In genomic region chr6:32177788-32178546, GRCh38 we compare ENCODE assay signal across 1 cellular context.
A peak's percentile ranks its signal among the peaks of the same experiment; 100 is the strongest.
TF ChIP-seq lines count a peak whose summit lies in the region.

Gene RNF5 (plus strand): TSS chr6:32178405. CDS start chr6:32178512, 107 bp downstream.

TF ChIP-seq in HepG2, 621 proteins besides CTCF, POLR2A, EP300 and RAD21 (continued from another document and continues in another):
- TF ChIP-seq ZNF615 (CRISPR knock-in tag; IDR thresholded peaks at IDR 0.05; ENCODE audit: borderline replicate concordance) (no peak), ZNF747 (CRISPR knock-in tag; IDR thresholded peaks at IDR 0.05; ENCODE audit: borderline replicate concordance) (peak; percentile 65; the same call in 1 of the 2 replicates), RNF219 (CRISPR knock-in tag; IDR thresholded peaks at IDR 0.05) (no peak), PTBP1 (IDR thresholded peaks at IDR 0.05; ENCODE audit: low read depth, low read length, poor library complexity, severe bottlenecking) (no peak), NFKB2 (CRISPR knock-in tag; IDR thresholded peaks at IDR 0.05; ENCODE audit: borderline replicate concordance) (no peak), E2F1 (CRISPR knock-in tag; IDR thresholded peaks at IDR 0.05) (peak; percentile 34; the same call in 1 of the 2 replicates), ZNF256 (CRISPR knock-in tag; conservative IDR thresholded peaks at IDR 0.05) (no peak), RCOR2 (CRISPR knock-in tag; IDR thresholded peaks at IDR 0.05) (no peak), POGZ (CRISPR knock-in tag; IDR thresholded peaks at IDR 0.05) (no peak), RFX1 (IDR thresholded peaks at IDR 0.05) (peak; percentile 99), RBM22 (optimal IDR thresholded peaks at IDR 0.05; ENCODE audit: low read length) (no peak), POLR2AphosphoS2 (IDR thresholded peaks at IDR 0.05; ENCODE audit: low read depth, low read length) (no peak), SPEN (CRISPR knock-in tag; IDR thresholded peaks at IDR 0.05; ENCODE audit: low read depth) (peak; percentile 38; the same call in 1 of the 2 replicates), HOXA9 (CRISPR knock-in tag; IDR thresholded peaks at IDR 0.05; ENCODE audit: borderline replicate concordance) (no peak), ZNF335 (CRISPR knock-in tag; IDR thresholded peaks at IDR 0.05) (no peak), TEAD3 (CRISPR knock-in tag; optimal IDR thresholded peaks at IDR 0.05; ENCODE audit: borderline replicate concordance) (peak; percentile 8), ZZZ3 (CRISPR knock-in tag; IDR thresholded peaks at IDR 0.05; ENCODE audit: borderline replicate concordance) (no peak), ATF7-NPFF (CRISPR knock-in tag; IDR thresholded peaks at IDR 0.05; ENCODE audit: low read depth) (0 out of 2 replicates have a peak, but pooled peaks have one; percentile 16), RNF2 (conservative IDR thresholded peaks at IDR 0.05; ENCODE audit: low read depth) (peak; percentile 58), ARID2 (CRISPR knock-in tag; IDR thresholded peaks at IDR 0.05; ENCODE audit: borderline replicate concordance) (no peak), PPARG (CRISPR knock-in tag; conservative IDR thresholded peaks at IDR 0.05) (no peak), ZBTB20 (CRISPR knock-in tag; IDR thresholded peaks at IDR 0.05; ENCODE audit: borderline replicate concordance, low read depth) (no peak), ZFP91 (CRISPR knock-in tag; IDR thresholded peaks at IDR 0.05; ENCODE audit: borderline replicate concordance) (peak; percentile 62), MEIS2 (CRISPR knock-in tag; IDR thresholded peaks at IDR 0.05) (no peak), RORA (CRISPR knock-in tag; IDR thresholded peaks at IDR 0.05) (no peak), ZNF296 (CRISPR knock-in tag; conservative IDR thresholded peaks at IDR 0.05) (no peak), SP5 (CRISPR knock-in tag; IDR thresholded peaks at IDR 0.05; ENCODE audit: borderline replicate concordance, low read depth) (no peak; the same call in 1 of the 2 replicates), ZNF136 (CRISPR knock-in tag; IDR thresholded peaks at IDR 0.05; ENCODE audit: low read depth) (peak; percentile 16; the same call in 1 of the 2 replicates), ZNF496 (CRISPR knock-in tag; IDR thresholded peaks at IDR 0.05; ENCODE audit: insufficient replicate concordance) (no peak), FOXA3 (CRISPR knock-in tag; IDR thresholded peaks at IDR 0.05) (peak; percentile 50; the same call in 1 of the 2 replicates), ZNF644 (CRISPR knock-in tag; IDR thresholded peaks at IDR 0.05; ENCODE audit: low read depth) (peak; percentile 21; the same call in 1 of the 2 replicates), CREM (IDR thresholded peaks at IDR 0.05) (peak; percentile 91), CREM (CRISPR knock-in tag; IDR thresholded peaks at IDR 0.05) (no peak), KMT2B (CRISPR knock-in tag; IDR thresholded peaks at IDR 0.05) (0 out of 2 replicates have a peak, but pooled peaks have one; percentile 17), GMEB2 (CRISPR knock-in tag; IDR thresholded peaks at IDR 0.05; ENCODE audit: low read depth) (no peak), ZNF746 (CRISPR knock-in tag; IDR thresholded peaks at IDR 0.05) (no peak), ZFP1 (CRISPR knock-in tag; IDR thresholded peaks at IDR 0.05) (0 out of 2 replicates have a peak, but pooled peaks have one; percentile 19), ZBTB26 (CRISPR knock-in tag; IDR thresholded peaks at IDR 0.05; ENCODE audit: borderline replicate concordance) (no peak), ZNF18 (CRISPR knock-in tag; IDR thresholded peaks at IDR 0.05; ENCODE audit: insufficient replicate concordance) (no peak), CBX5 (CRISPR knock-in tag; IDR thresholded peaks at IDR 0.05; ENCODE audit: borderline replicate concordance) (no peak), IKZF5 (CRISPR knock-in tag; IDR thresholded peaks at IDR 0.05) (no peak; the same call in 1 of the 2 replicates), XBP1 (CRISPR knock-in tag; IDR thresholded peaks at IDR 0.05) (no peak), ZBTB25 (CRISPR knock-in tag; IDR thresholded peaks at IDR 0.05) (no peak; the same call in 1 of the 2 replicates), REPIN1 (CRISPR knock-in tag; IDR thresholded peaks at IDR 0.05; ENCODE audit: borderline replicate concordance, low read depth) (peak; percentile 69; the same call in 1 of the 2 replicates), ZNF547 (CRISPR knock-in tag; IDR thresholded peaks at IDR 0.05) (no peak), MLX (CRISPR knock-in tag; IDR thresholded peaks at IDR 0.05) (0 out of 2 replicates have a peak, but pooled peaks have one; percentile 5), HNRNPH1 (optimal IDR thresholded peaks at IDR 0.05; ENCODE audit: low read depth, low read length) (no peak), ZC3H13 (CRISPR knock-in tag; IDR thresholded peaks at IDR 0.05) (no peak), NR2F2 (IDR thresholded peaks at IDR 0.05; ENCODE audit: borderline replicate concordance, low read depth) (no peak), ARID4A (CRISPR knock-in tag; IDR thresholded peaks at IDR 0.05; ENCODE audit: borderline replicate concordance) (no peak; the same call in 1 of the 2 replicates)
